Comparison of ENCODE assay signal across 7 cellular contexts in the genomic region with DNA sequence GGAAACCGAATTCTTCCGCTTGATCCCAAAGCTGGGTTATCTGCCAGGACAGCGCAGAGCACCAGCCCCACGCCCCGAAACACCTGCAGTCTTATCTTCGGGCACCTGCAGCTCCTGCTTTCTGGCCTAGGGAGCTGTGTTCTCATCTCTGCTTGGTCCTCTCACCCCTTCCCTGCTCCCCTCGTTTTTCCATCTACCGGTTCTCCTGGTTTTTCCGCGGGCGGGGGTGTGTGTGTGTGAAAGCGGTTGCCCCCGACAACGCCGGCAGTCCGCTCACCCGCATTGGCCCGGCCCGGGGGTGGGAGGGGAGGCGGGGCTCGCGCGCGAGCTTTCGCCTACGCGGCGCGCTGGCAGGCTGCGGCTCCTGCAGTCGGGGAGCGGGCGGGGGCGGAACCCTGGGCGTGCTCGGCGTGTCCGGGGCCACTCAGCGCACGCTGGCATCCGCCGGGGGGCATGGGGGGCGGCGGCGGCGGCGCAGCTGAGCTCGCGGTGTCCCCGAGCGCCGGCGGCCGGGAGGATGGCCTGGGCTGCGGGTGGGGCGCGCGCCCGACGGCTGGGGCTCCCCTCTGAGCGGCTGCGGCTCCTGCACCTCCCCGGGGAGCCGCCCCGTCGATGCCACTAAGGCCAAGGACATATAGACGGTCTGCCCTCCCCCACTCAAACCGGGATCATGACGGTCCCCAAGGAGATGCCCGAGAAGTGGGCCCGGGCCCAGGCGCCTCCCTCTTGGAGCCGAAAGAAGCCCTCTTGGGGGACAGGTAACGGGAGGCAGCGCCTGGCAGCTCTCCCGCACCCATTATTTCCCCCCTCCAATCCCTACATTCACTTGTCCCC.
DNase-seq lines count a peak whose midpoint lies in the region; ATAC-seq and TF ChIP-seq lines count a peak whose summit lies in the region.

No MANE protein-coding gene starts in this region.

- peak; percentile 50 for DNase-seq in NCI-H128 (lab: John Stamatoyannopoulos, UW; ENCODE audit: unreplicated experiment)
- DNase-seq in cardiac fibroblast (ENCODE audit: low read depth in 2 of 2), result peak; percentile 53 to 78
- peak; percentile 65 for DNase-seq in inferior parietal cortex (ENCODE audit: extremely low spot score)
- DNase-seq in stimulated activated CD4-positive, alpha-beta T cell treated with anti-CD3 and anti-CD28 coated beads, Interleukin-12 subunit alpha, Interleukin-12 subunit beta, amount 100 ng/mL, for 24 hours (ENCODE audit: low read depth in 2 of 2), result peak; percentile 67 to 83
- DNase-seq in glomerular visceral epithelial cell (ENCODE audit: extremely low spot score), result no peak

- H3K4me3 ChIP-seq in cardiac fibroblast (replicated peaks in 1 of 2; ENCODE audit: low read depth in 2 of 2, low read length in 2 of 2), result peak overlapping the region; percentile 34

- ATAC-seq in GM18868 (IDR thresholded peaks at IDR 0.05; ENCODE audit: unreplicated experiment), result peak; percentile 47
- ATAC-seq in activated CD4-positive, CD25-positive, alpha-beta regulatory T cell treated with anti-CD3 and anti-CD28 coated beads, Interleukin-2, amount 50 U/mL, for 24 hours, result peak; percentile 65

- no peak for TF ChIP-seq CTCF in cardiac fibroblast (IDR thresholded peaks at IDR 0.05; ENCODE audit: low read depth, low read length)
